ENCODE assay signal across 1 cellular context in the genomic region with DNA sequence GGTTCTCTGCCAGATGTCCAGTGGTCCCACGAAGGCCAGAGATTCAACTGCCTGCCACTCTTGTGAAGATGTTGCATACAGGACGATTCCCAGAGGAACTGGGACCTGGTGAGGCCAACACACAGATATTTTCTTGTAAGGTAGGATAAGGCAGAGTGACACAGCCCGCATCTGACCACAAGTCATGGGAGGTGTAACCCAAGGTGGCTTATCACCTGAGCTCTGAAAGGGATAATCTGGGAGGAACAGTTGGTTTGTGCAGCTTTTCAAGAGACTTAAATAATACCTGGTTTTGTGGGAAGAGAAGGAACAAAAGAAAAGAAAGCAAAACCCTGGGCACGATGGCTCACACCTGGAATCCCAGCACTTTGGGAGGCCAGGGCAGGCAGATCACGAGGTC.
A peak's percentile ranks its signal among the peaks of the same experiment; 100 is the strongest.
TF ChIP-seq lines count a peak whose summit lies in the region.

No MANE protein-coding gene starts in this region.

TF ChIP-seq in K562, 482 proteins besides CTCF, POLR2A, EP300 and RAD21 (continued from another document and continues in another):
- TF ChIP-seq, protein P1, sequence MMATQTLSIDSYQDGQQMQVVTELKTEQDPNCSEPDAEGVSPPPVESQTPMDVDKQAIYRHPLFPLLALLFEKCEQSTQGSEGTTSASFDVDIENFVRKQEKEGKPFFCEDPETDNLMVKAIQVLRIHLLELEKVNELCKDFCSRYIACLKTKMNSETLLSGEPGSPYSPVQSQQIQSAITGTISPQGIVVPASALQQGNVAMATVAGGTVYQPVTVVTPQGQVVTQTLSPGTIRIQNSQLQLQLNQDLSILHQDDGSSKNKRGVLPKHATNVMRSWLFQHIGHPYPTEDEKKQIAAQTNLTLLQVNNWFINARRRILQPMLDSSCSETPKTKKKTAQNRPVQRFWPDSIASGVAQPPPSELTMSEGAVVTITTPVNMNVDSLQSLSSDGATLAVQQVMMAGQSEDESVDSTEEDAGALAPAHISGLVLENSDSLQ (IDR thresholded peaks at IDR 0.05): peak; percentile 36
- 0 out of 2 replicates have a peak, but pooled peaks have one; percentile 6 for TF ChIP-seq CREM (IDR thresholded peaks at IDR 0.05; ENCODE audit: low read depth)
- no peak for TF ChIP-seq HLTF (IDR thresholded peaks at IDR 0.05)
- TF ChIP-seq, protein P2, sequence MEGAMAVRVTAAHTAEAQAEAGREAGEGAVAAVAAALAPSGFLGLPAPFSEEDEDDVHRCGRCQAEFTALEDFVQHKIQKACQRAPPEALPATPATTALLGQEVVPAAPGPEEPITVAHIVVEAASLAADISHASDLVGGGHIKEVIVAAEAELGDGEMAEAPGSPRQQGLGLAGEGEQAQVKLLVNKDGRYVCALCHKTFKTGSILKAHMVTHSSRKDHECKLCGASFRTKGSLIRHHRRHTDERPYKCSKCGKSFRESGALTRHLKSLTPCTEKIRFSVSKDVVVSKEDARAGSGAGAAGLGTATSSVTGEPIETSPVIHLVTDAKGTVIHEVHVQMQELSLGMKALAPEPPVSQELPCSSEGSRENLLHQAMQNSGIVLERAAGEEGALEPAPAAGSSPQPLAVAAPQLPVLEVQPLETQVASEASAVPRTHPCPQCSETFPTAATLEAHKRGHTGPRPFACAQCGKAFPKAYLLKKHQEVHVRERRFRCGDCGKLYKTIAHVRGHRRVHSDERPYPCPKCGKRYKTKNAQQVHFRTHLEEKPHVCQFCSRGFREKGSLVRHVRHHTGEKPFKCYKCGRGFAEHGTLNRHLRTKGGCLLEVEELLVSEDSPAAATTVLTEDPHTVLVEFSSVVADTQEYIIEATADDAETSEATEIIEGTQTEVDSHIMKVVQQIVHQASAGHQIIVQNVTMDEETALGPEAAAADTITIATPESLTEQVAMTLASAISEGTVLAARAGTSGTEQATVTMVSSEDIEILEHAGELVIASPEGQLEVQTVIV (CRISPR knock-in tag; IDR thresholded peaks at IDR 0.05; ENCODE audit: borderline replicate concordance): no peak
- TF ChIP-seq NR2C1 (IDR thresholded peaks at IDR 0.05): no peak
- TF ChIP-seq NR2C1 (tag; IDR thresholded peaks at IDR 0.05): no peak
- no peak for TF ChIP-seq TCFL5 (CRISPR knock-in tag; conservative IDR thresholded peaks at IDR 0.05)
- peak; percentile 80 for TF ChIP-seq TEAD4 (IDR thresholded peaks at IDR 0.05; ENCODE audit: low read length)
- no peak for TF ChIP-seq TEAD4 (CRISPR knock-in tag; IDR thresholded peaks at IDR 0.05; ENCODE audit: borderline replicate concordance)
- TF ChIP-seq NFYB (IDR thresholded peaks at IDR 0.05; ENCODE audit: extremely low read depth, insufficient read length): no peak
- TF ChIP-seq RFX5 (IDR thresholded peaks at IDR 0.05; ENCODE audit: low read depth, low read length): no peak
- no peak for TF ChIP-seq ZNF143 (CRISPR knock-in tag; IDR thresholded peaks at IDR 0.05)
- peak; percentile 56 for TF ChIP-seq ARID1B (IDR thresholded peaks at IDR 0.05)
- TF ChIP-seq PHTF2 (CRISPR knock-in tag; IDR thresholded peaks at IDR 0.05): no peak
- TF ChIP-seq ZBTB7A (IDR thresholded peaks at IDR 0.05; ENCODE audit: borderline replicate concordance, control insufficient read depth, low read depth, low read length): no peak
- TF ChIP-seq ZNF766 (CRISPR knock-in tag; conservative IDR thresholded peaks at IDR 0.05): no peak
- TF ChIP-seq PRMT5 (CRISPR knock-in tag; IDR thresholded peaks at IDR 0.05): no peak
- TF ChIP-seq, protein P3, sequence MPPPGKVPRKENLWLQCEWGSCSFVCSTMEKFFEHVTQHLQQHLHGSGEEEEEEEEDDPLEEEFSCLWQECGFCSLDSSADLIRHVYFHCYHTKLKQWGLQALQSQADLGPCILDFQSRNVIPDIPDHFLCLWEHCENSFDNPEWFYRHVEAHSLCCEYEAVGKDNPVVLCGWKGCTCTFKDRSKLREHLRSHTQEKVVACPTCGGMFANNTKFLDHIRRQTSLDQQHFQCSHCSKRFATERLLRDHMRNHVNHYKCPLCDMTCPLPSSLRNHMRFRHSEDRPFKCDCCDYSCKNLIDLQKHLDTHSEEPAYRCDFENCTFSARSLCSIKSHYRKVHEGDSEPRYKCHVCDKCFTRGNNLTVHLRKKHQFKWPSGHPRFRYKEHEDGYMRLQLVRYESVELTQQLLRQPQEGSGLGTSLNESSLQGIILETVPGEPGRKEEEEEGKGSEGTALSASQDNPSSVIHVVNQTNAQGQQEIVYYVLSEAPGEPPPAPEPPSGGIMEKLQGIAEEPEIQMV (tag; conservative IDR thresholded peaks at IDR 0.05; ENCODE audit: low read depth): no peak
- no peak for TF ChIP-seq XRCC5 (IDR thresholded peaks at IDR 0.05; ENCODE audit: low read depth, low read length)
- TF ChIP-seq KDM1A (IDR thresholded peaks at IDR 0.05): peak in 1 of 2 experiments; percentile 45; a peak in 1 of 4 replicates
- TF ChIP-seq HNRNPUL1 (IDR thresholded peaks at IDR 0.05; ENCODE audit: low read length): no peak
- TF ChIP-seq ZC3H11A (IDR thresholded peaks at IDR 0.05; ENCODE audit: low read depth, low read length): no peak
- TF ChIP-seq, protein P4, sequence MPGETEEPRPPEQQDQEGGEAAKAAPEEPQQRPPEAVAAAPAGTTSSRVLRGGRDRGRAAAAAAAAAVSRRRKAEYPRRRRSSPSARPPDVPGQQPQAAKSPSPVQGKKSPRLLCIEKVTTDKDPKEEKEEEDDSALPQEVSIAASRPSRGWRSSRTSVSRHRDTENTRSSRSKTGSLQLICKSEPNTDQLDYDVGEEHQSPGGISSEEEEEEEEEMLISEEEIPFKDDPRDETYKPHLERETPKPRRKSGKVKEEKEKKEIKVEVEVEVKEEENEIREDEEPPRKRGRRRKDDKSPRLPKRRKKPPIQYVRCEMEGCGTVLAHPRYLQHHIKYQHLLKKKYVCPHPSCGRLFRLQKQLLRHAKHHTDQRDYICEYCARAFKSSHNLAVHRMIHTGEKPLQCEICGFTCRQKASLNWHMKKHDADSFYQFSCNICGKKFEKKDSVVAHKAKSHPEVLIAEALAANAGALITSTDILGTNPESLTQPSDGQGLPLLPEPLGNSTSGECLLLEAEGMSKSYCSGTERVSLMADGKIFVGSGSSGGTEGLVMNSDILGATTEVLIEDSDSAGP (CRISPR knock-in tag; IDR thresholded peaks at IDR 0.05): no peak
- TF ChIP-seq CBFB (CRISPR knock-in tag; IDR thresholded peaks at IDR 0.05): no peak
- TF ChIP-seq, protein P5, sequence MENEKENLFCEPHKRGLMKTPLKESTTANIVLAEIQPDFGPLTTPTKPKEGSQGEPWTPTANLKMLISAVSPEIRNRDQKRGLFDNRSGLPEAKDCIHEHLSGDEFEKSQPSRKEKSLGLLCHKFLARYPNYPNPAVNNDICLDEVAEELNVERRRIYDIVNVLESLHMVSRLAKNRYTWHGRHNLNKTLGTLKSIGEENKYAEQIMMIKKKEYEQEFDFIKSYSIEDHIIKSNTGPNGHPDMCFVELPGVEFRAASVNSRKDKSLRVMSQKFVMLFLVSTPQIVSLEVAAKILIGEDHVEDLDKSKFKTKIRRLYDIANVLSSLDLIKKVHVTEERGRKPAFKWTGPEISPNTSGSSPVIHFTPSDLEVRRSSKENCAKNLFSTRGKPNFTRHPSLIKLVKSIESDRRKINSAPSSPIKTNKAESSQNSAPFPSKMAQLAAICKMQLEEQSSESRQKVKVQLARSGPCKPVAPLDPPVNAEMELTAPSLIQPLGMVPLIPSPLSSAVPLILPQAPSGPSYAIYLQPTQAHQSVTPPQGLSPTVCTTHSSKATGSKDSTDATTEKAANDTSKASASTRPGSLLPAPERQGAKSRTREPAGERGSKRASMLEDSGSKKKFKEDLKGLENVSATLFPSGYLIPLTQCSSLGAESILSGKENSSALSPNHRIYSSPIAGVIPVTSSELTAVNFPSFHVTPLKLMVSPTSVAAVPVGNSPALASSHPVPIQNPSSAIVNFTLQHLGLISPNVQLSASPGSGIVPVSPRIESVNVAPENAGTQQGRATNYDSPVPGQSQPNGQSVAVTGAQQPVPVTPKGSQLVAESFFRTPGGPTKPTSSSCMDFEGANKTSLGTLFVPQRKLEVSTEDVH (IDR thresholded peaks at IDR 0.05; ENCODE audit: low read depth, partially characterized antibody): no peak
- TF ChIP-seq JUNB (CRISPR knock-in tag; conservative IDR thresholded peaks at IDR 0.05): no peak
- no peak for TF ChIP-seq SNIP1 (IDR thresholded peaks at IDR 0.05; ENCODE audit: low read depth)
- TF ChIP-seq CHCHD3 (CRISPR knock-in tag; IDR thresholded peaks at IDR 0.05): no peak
- TF ChIP-seq, protein P6, sequence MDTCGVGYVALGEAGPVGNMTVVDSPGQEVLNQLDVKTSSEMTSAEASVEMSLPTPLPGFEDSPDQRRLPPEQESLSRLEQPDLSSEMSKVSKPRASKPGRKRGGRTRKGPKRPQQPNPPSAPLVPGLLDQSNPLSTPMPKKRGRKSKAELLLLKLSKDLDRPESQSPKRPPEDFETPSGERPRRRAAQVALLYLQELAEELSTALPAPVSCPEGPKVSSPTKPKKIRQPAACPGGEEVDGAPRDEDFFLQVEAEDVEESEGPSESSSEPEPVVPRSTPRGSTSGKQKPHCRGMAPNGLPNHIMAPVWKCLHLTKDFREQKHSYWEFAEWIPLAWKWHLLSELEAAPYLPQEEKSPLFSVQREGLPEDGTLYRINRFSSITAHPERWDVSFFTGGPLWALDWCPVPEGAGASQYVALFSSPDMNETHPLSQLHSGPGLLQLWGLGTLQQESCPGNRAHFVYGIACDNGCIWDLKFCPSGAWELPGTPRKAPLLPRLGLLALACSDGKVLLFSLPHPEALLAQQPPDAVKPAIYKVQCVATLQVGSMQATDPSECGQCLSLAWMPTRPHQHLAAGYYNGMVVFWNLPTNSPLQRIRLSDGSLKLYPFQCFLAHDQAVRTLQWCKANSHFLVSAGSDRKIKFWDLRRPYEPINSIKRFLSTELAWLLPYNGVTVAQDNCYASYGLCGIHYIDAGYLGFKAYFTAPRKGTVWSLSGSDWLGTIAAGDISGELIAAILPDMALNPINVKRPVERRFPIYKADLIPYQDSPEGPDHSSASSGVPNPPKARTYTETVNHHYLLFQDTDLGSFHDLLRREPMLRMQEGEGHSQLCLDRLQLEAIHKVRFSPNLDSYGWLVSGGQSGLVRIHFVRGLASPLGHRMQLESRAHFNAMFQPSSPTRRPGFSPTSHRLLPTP (IDR thresholded peaks at IDR 0.05; ENCODE audit: borderline replicate concordance, extremely low read depth, insufficient read length): no peak
- TF ChIP-seq TGIF2 (CRISPR knock-in tag; IDR thresholded peaks at IDR 0.05): no peak
- TF ChIP-seq DPF2 (IDR thresholded peaks at IDR 0.05): peak; percentile 52
- TF ChIP-seq, protein P7, sequence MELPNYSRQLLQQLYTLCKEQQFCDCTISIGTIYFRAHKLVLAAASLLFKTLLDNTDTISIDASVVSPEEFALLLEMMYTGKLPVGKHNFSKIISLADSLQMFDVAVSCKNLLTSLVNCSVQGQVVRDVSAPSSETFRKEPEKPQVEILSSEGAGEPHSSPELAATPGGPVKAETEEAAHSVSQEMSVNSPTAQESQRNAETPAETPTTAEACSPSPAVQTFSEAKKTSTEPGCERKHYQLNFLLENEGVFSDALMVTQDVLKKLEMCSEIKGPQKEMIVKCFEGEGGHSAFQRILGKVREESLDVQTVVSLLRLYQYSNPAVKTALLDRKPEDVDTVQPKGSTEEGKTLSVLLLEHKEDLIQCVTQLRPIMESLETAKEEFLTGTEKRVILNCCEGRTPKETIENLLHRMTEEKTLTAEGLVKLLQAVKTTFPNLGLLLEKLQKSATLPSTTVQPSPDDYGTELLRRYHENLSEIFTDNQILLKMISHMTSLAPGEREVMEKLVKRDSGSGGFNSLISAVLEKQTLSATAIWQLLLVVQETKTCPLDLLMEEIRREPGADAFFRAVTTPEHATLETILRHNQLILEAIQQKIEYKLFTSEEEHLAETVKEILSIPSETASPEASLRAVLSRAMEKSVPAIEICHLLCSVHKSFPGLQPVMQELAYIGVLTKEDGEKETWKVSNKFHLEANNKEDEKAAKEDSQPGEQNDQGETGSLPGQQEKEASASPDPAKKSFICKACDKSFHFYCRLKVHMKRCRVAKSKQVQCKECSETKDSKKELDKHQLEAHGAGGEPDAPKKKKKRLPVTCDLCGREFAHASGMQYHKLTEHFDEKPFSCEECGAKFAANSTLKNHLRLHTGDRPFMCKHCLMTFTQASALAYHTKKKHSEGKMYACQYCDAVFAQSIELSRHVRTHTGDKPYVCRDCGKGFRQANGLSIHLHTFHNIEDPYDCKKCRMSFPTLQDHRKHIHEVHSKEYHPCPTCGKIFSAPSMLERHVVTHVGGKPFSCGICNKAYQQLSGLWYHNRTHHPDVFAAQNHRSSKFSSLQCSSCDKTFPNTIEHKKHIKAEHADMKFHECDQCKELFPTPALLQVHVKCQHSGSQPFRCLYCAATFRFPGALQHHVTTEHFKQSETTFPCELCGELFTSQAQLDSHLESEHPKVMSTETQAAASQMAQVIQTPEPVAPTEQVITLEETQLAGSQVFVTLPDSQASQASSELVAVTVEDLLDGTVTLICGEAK (IDR thresholded peaks at IDR 0.05): no peak
- TF ChIP-seq, protein P7 (CRISPR knock-in tag; IDR thresholded peaks at IDR 0.05): no peak
- TF ChIP-seq, protein P8, sequence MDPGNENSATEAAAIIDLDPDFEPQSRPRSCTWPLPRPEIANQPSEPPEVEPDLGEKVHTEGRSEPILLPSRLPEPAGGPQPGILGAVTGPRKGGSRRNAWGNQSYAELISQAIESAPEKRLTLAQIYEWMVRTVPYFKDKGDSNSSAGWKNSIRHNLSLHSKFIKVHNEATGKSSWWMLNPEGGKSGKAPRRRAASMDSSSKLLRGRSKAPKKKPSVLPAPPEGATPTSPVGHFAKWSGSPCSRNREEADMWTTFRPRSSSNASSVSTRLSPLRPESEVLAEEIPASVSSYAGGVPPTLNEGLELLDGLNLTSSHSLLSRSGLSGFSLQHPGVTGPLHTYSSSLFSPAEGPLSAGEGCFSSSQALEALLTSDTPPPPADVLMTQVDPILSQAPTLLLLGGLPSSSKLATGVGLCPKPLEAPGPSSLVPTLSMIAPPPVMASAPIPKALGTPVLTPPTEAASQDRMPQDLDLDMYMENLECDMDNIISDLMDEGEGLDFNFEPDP (CRISPR knock-in tag; IDR thresholded peaks at IDR 0.05): no peak
- TF ChIP-seq ZEB2 (IDR thresholded peaks at IDR 0.05): peak; percentile 78; the same call in 1 of the 2 replicates
- no peak for TF ChIP-seq ZNF274 (IDR thresholded peaks at IDR 0.05; ENCODE audit: borderline replicate concordance, low read depth, low read length)
